15 cellular contexts compared by ENCODE assay signal in the genomic region with DNA sequence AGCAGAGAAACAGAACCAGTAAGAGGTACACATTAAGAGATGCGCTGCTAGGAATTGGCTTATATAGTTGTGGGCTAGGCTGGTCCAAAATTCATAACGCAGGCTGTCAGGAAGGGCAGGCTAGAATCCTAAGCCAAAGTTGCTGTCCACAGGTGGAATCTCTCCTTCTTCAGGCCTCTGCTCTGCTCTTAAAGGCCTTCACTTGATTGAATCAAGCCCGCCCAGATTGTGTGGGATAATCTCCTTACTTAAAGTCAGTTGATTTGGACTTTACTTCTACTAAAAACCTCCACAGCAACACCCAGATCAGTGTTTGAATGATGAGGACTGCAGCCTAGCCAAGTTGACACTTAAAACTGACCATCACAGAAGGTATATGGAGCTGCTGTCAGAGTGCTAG.
"Had no signal": no experiment of that assay in that cellular context is flagged by ENCODE, and none has a peak within 500 bp of the region (broad histone marks: within the 10 kb centered on the region; RNA-seq: fewer than 3 reads in every experiment).

No MANE protein-coding gene starts in this region.

- H3K4me3 Mint-ChIP-seq: activated CD4-positive, alpha-beta T cell treated with anti-CD3 and anti-CD28 coated beads, Interleukin-2, amount 10 ng/mL, durations not matched to agents 7 days and 5 days; nephron progenitor cell had no signal

- H3K4me3 ChIP-seq: left lung, prostate gland, right lobe of liver, SJSA1, tibial nerve had no signal

- DNase-seq: activated CD4-positive, alpha-beta T cell treated with anti-CD3 and anti-CD28 coated beads, Interleukin-2, amount 10 ng/mL, durations not matched to agents 7 days and 5 days; activated naive CD4-positive, alpha-beta T cell treated with anti-CD3 and anti-CD28 coated beads, Interleukin-2, amount 50 U/mL, for 16 hours; central memory CD4-positive, alpha-beta T cell; cortex of kidney; effector CD8-positive, alpha-beta T cell; foreskin melanocyte; left lung; mesendoderm; nephron progenitor cell; right lobe of liver; RPMI8226; SW 1271 had no signal

- H3K4me1 ChIP-seq: prostate gland had no signal

- H3K27ac ChIP-seq: prostate gland, right lobe of liver, SJSA1 had no signal

- H3K4me1 Mint-ChIP-seq: activated CD4-positive, alpha-beta T cell treated with anti-CD3 and anti-CD28 coated beads, Interleukin-2, amount 10 ng/mL, durations not matched to agents 7 days and 5 days had no signal

- H3K27ac Mint-ChIP-seq: activated CD4-positive, alpha-beta T cell treated with anti-CD3 and anti-CD28 coated beads, Interleukin-2, amount 10 ng/mL, durations not matched to agents 7 days and 5 days; nephron progenitor cell had no signal

- H3K9me3 Mint-ChIP-seq: activated CD4-positive, alpha-beta T cell treated with anti-CD3 and anti-CD28 coated beads, Interleukin-2, amount 10 ng/mL, durations not matched to agents 7 days and 5 days had no signal

- H3K36me3 ChIP-seq: left lung, prostate gland, right lobe of liver, SJSA1, tibial nerve had no signal

- H3K9me3 ChIP-seq: left lung, prostate gland, right lobe of liver, SJSA1, tibial nerve had no signal

- H3K27me3 ChIP-seq: left lung, right lobe of liver, SJSA1, tibial nerve had no signal
